8 cellular contexts compared by ENCODE assay signal in the genomic region with DNA sequence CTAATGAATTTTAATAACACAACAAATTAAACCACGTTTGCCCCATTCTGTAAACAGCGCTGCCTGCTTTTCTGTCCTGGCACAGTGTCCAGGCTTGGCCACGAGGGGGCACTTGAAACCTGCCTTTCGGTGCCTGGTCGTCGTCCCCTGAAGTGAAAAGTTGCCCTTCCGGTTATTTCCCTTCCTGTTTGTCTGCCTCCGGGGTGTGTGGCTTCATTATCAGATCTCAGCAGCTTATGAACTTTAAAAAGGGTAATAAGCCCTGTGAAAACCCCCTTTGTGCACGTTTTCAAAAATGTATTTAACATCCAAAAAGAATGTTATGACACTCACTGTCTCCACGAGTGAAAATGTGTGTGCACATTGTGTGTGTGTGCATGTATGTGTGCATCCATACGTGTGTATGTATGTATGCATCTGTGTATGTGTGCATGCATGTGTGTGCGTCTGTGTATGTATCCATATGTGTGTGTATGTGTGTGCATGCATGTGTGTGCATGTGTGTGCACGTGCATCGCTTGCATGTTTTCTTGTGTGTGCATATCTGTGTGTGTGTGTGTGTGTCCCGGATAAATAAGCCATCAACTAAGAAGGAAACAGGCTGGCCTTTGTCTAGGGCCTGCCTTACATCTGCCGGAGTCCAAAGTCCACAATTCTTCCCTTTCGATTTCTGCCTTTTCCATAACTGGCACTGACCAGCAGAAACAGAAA.
DNase-seq lines count a peak whose midpoint lies in the region; ATAC-seq and TF ChIP-seq lines count a peak whose summit lies in the region.

No MANE protein-coding gene starts in this region.

- H3K27me3 Mint-ChIP-seq in neural progenitor cell (ENCODE audit: insufficient read depth, low read depth), result peaks cover 6% of the 10 kb centered on the region
- H3K27me3 Mint-ChIP-seq in stimulated activated naive CD8-positive, alpha-beta T cell treated with anti-CD3 and anti-CD28 coated beads, Interleukin-15, Interleukin-2, amounts not matched to agents 100 ng/mL and 50 ng/mL, for 24 hours, result peaks cover 3% of the 10 kb centered on the region

- no peak overlapping the region for H3K27ac Mint-ChIP-seq in neural progenitor cell
- H3K27ac Mint-ChIP-seq in stimulated activated naive CD8-positive, alpha-beta T cell treated with anti-CD3 and anti-CD28 coated beads, Interleukin-15, Interleukin-2, amounts not matched to agents 100 ng/mL and 50 ng/mL, for 24 hours, result peak overlapping the region; percentile 13

- TF ChIP-seq CTCF in fibroblast of the aortic adventitia (IDR thresholded peaks at IDR 0.05; ENCODE audit: insufficient read depth, low read length) (peak; percentile 95), neural progenitor cell (IDR thresholded peaks at IDR 0.05) (peak; percentile 96)

- no peak overlapping the region for H3K27ac ChIP-seq in neural progenitor cell

- H3K36me3 Mint-ChIP-seq in neural progenitor cell, result peaks cover 2% of the 10 kb centered on the region
- H3K36me3 Mint-ChIP-seq in stimulated activated naive CD8-positive, alpha-beta T cell treated with anti-CD3 and anti-CD28 coated beads, Interleukin-15, Interleukin-2, amounts not matched to agents 100 ng/mL and 50 ng/mL, for 24 hours (ENCODE audit: low read depth), result no peaks in the 10 kb centered on the region

- H3K4me1 ChIP-seq in neural progenitor cell, result no peaks in the 10 kb centered on the region

- H3F3A ChIP-seq in neural progenitor cell (ENCODE audit: low read depth), result no peaks in the 10 kb centered on the region

- H3K9me3 Mint-ChIP-seq in neural progenitor cell, result peaks cover 8% of the 10 kb centered on the region
- H3K9me3 Mint-ChIP-seq in stimulated activated naive CD8-positive, alpha-beta T cell treated with anti-CD3 and anti-CD28 coated beads, Interleukin-15, Interleukin-2, amounts not matched to agents 100 ng/mL and 50 ng/mL, for 24 hours, result no peaks in the 10 kb centered on the region

- no peaks in the 10 kb centered on the region for H3K36me3 ChIP-seq in neural progenitor cell

- no peaks in the 10 kb centered on the region for H4K20me1 ChIP-seq in neural progenitor cell (ENCODE audit: low read depth)

- no peaks in the 10 kb centered on the region for H3K79me2 ChIP-seq in neural progenitor cell (ENCODE audit: low read depth)

- H2AFZ ChIP-seq in neural progenitor cell (replicated peaks), result peak overlapping the region; percentile 87

- DNase-seq in DMS153 treated with DMSO at 0.1 percent for 48 hours (lab: John Stamatoyannopoulos, UW; ENCODE audit: unreplicated experiment) (peak; percentile 69), HuH-7.5 (ENCODE audit: low spot score) (peak; percentile 89), RKO (ENCODE audit: low spot score) (peak; percentile 74), fibroblast of the aortic adventitia (ENCODE audit: low read depth) (peak; percentile 81), neural progenitor cell (ENCODE audit: low spot score) (peak; percentile 80)
- peak; percentile 57 to 58 for DNase-seq in activated T-helper 1 cell treated with anti-CD3 and anti-CD28 coated beads, Interleukin-2, amount 50 U/mL, for 16 hours (ENCODE audit: low read depth in 1 of 2, low spot score in 1 of 2)

- no peak overlapping the region for H3K4me2 ChIP-seq in neural progenitor cell

- H3K9ac ChIP-seq in neural progenitor cell, result no peak overlapping the region

- peak overlapping the region; percentile 10 for H3K4me3 ChIP-seq in fibroblast of the aortic adventitia (ENCODE audit: low read depth, low read length)
- H3K4me3 ChIP-seq in neural progenitor cell, result no peak overlapping the region

- H3K9me3 ChIP-seq in neural progenitor cell (ENCODE audit: low read depth), result no peaks in the 10 kb centered on the region

- H3K27me3 ChIP-seq in neural progenitor cell, result no peaks in the 10 kb centered on the region

- peak; percentile 99 for ATAC-seq in GM21529 (IDR thresholded peaks at IDR 0.05; ENCODE audit: unreplicated experiment)

- peaks cover 12% of the 10 kb centered on the region for H3K4me1 Mint-ChIP-seq in neural progenitor cell
- peaks cover 10% of the 10 kb centered on the region for H3K4me1 Mint-ChIP-seq in stimulated activated naive CD8-positive, alpha-beta T cell treated with anti-CD3 and anti-CD28 coated beads, Interleukin-15, Interleukin-2, amounts not matched to agents 100 ng/mL and 50 ng/mL, for 24 hours (ENCODE audit: low read depth)

- no peak overlapping the region for H3K4me3 Mint-ChIP-seq in neural progenitor cell
- peak overlapping the region; percentile 27 for H3K4me3 Mint-ChIP-seq in stimulated activated naive CD8-positive, alpha-beta T cell treated with anti-CD3 and anti-CD28 coated beads, Interleukin-15, Interleukin-2, amounts not matched to agents 100 ng/mL and 50 ng/mL, for 24 hours
